Comparison of ENCODE assay signal across 22 cellular contexts in genomic region chr2:15311926-15312325, GRCh38.
DNase-seq lines count a peak whose midpoint lies in the region; ATAC-seq and TF ChIP-seq lines count a peak whose summit lies in the region.
"Had no signal": no experiment of that assay in that cellular context is flagged by ENCODE, and none has a peak within 500 bp of the region (broad histone marks: within the 10 kb centered on the region; RNA-seq: fewer than 3 reads in every experiment).

No MANE protein-coding gene starts in this region.

- no peaks in the 10 kb centered on the region for H3K79me1 ChIP-seq in neuronal stem cell (ENCODE audit: low read depth, low read length)

- no peak overlapping the region for H3K4ac ChIP-seq in neuronal stem cell (ENCODE audit: low read length)

- no peak overlapping the region for H4K8ac ChIP-seq in neuronal stem cell (ENCODE audit: low read depth, low read length)

- TF ChIP-seq CTCF in WTC11 (IDR thresholded peaks at IDR 0.05) (no peak), Peyer's patch (IDR thresholded peaks at IDR 0.05) (no peak)

- peak overlapping the region; percentile 96 for H3K27ac Mint-ChIP-seq in activated CD4-positive, alpha-beta memory T cell treated with anti-CD3 and anti-CD28 coated beads, Interleukin-2, amount 10 ng/mL, durations not matched to agents 7 days and 5 days
- H3K27ac Mint-ChIP-seq in activated CD4-positive, alpha-beta memory T cell treated with anti-CD3 and anti-CD28 coated beads for 36 hours: no peak overlapping the region
- 0 out of 2 replicates have a peak overlapping the region, but pooled peaks have one; percentile 10 for H3K27ac Mint-ChIP-seq in WTC11
- H3K27ac Mint-ChIP-seq in natural killer cell treated with Interleukin-12 subunit alpha and Interleukin-12 subunit beta and Interleukin-15 and Interleukin-18, amount 100 ng/mL, for 72 hours: peak overlapping the region; percentile 80 to 81
- H3K27ac Mint-ChIP-seq: stimulated activated naive B cell treated with anti-CD40 and anti-IgM and Interleukin-4, amounts not matched to agents 10 μg/mL and 1 μg/mL and 100 μg/mL, for 72 hours had no signal

- H3K27me3 ChIP-seq in Peyer's patch (no peaks in the 10 kb centered on the region), neuronal stem cell (ENCODE audit: control insufficient read depth in 3 of 3, insufficient read depth in 3 of 3, low read depth in 1 of 3, low read length in 3 of 3) (no peaks in the 10 kb centered on the region)
- H3K27me3 ChIP-seq: esophagus squamous epithelium, neutrophil, tibial nerve had no signal

- peaks cover 0 to 15% (median 0%) of the 10 kb centered on the region in 3 donors for H3K36me3 ChIP-seq in Peyer's patch
- peaks cover 2 to 3% of the 10 kb centered on the region in 2 donors for H3K36me3 ChIP-seq in neuronal stem cell (replicated peaks in 1 of 2; ENCODE audit: control insufficient read depth in 2 of 2, insufficient read depth in 2 of 2, low read length in 2 of 2)

- H3K18ac ChIP-seq in neuronal stem cell (ENCODE audit: low read length): no peak overlapping the region

- CTCF ChIA-PET in activated CD4-positive, alpha-beta memory T cell treated with anti-CD3 and anti-CD28 coated beads, Interleukin-2, amount 10 ng/mL, durations not matched to agents 7 days and 5 days (lab: Charles Lee): interaction anchor here (1.0 kb wide), 1 partner anchor 13 kb away, joined by 3 read pairs; no protein-coding TSS in a partner anchor
- CTCF ChIA-PET in activated CD4-positive, alpha-beta memory T cell treated with anti-CD3 and anti-CD28 coated beads for 36 hours (lab: Charles Lee): no interaction called here
- CTCF ChIA-PET in WTC11 (lab: Charles Lee): no interaction called here

- peaks cover 16% of the 10 kb centered on the region for H3K9me3 Mint-ChIP-seq in activated CD4-positive, alpha-beta memory T cell treated with anti-CD3 and anti-CD28 coated beads, Interleukin-2, amount 10 ng/mL, durations not matched to agents 7 days and 5 days
- peaks cover 4% of the 10 kb centered on the region for H3K9me3 Mint-ChIP-seq in activated CD4-positive, alpha-beta memory T cell treated with anti-CD3 and anti-CD28 coated beads for 36 hours
- H3K9me3 Mint-ChIP-seq in WTC11: peaks cover 4% of the 10 kb centered on the region
- H3K9me3 Mint-ChIP-seq in natural killer cell treated with Interleukin-12 subunit alpha and Interleukin-12 subunit beta and Interleukin-15 and Interleukin-18, amount 100 ng/mL, for 72 hours: peaks cover under 1% of the 10 kb centered on the region
- H3K9me3 Mint-ChIP-seq: activated T-cell treated with anti-CD3 and anti-CD28 coated beads, Interleukin-2, amount 50 U/mL, for 4 hours had no signal

- H3K36me3 Mint-ChIP-seq in activated CD4-positive, alpha-beta memory T cell treated with anti-CD3 and anti-CD28 coated beads, Interleukin-2, amount 10 ng/mL, durations not matched to agents 7 days and 5 days (ENCODE audit: low read depth): peaks cover 67% of the 10 kb centered on the region
- peaks cover 60% of the 10 kb centered on the region for H3K36me3 Mint-ChIP-seq in activated CD4-positive, alpha-beta memory T cell treated with anti-CD3 and anti-CD28 coated beads for 36 hours
- H3K36me3 Mint-ChIP-seq in WTC11: peaks cover 9% of the 10 kb centered on the region
- H3K36me3 Mint-ChIP-seq in natural killer cell treated with Interleukin-12 subunit alpha and Interleukin-12 subunit beta and Interleukin-15 and Interleukin-18, amount 100 ng/mL, for 72 hours: peaks cover 7% of the 10 kb centered on the region

- H3K23ac ChIP-seq in neuronal stem cell (ENCODE audit: low read depth, low read length, poor library complexity): no peak overlapping the region

- no peak overlapping the region for H2BK120ac ChIP-seq in neuronal stem cell (ENCODE audit: low read depth, low read length)

- no peaks in the 10 kb centered on the region for H3K27me3 Mint-ChIP-seq in activated CD4-positive, alpha-beta memory T cell treated with anti-CD3 and anti-CD28 coated beads, Interleukin-2, amount 10 ng/mL, durations not matched to agents 7 days and 5 days
- no peaks in the 10 kb centered on the region for H3K27me3 Mint-ChIP-seq in activated CD4-positive, alpha-beta memory T cell treated with anti-CD3 and anti-CD28 coated beads for 36 hours
- no peaks in the 10 kb centered on the region for H3K27me3 Mint-ChIP-seq in WTC11 (ENCODE audit: low read depth)
- no peaks in the 10 kb centered on the region for H3K27me3 Mint-ChIP-seq in natural killer cell treated with Interleukin-12 subunit alpha and Interleukin-12 subunit beta and Interleukin-15 and Interleukin-18, amount 100 ng/mL, for 72 hours
- H3K27me3 Mint-ChIP-seq: stimulated activated naive B cell treated with anti-CD40 and anti-IgM and Interleukin-4, amounts not matched to agents 10 μg/mL and 1 μg/mL and 100 μg/mL, for 72 hours had no signal

- DNase-seq in activated CD4-positive, alpha-beta memory T cell treated with anti-CD3 and anti-CD28 coated beads, Interleukin-2, amount 10 ng/mL, durations not matched to agents 7 days and 5 days: no peak
- no peak for DNase-seq in activated CD4-positive, alpha-beta memory T cell treated with anti-CD3 and anti-CD28 coated beads for 36 hours
- DNase-seq in WTC11 (ENCODE audit: low spot score) (no peak), Peyer's patch (no peak), neuronal stem cell (ENCODE audit: low spot score) (no peak), CD1c-positive myeloid dendritic cell (ENCODE audit: extremely low spot score) (no peak)
- no peak for DNase-seq in natural killer cell treated with Interleukin-12 subunit alpha and Interleukin-12 subunit beta and Interleukin-15 and Interleukin-18, amount 100 ng/mL, for 72 hours (ENCODE audit: low spot score)
- DNase-seq: activated CD4-positive, alpha-beta T cell treated with anti-CD3 and anti-CD28 coated beads, Interleukin-2, amount 50 U/mL, for 1 hour; activated T-cell treated with anti-CD3 and anti-CD28 coated beads, Interleukin-2, amount 50 U/mL, for 4 hours; amygdala; caudate nucleus; DMS79 treated with DMSO at 0.1 percent for 48 hours; effector CD8-positive, alpha-beta T cell; esophagus squamous epithelium; midbrain; NCI-H774; stimulated activated naive B cell treated with anti-CD40 and anti-IgM and Interleukin-4, amounts not matched to agents 10 μg/mL and 1 μg/mL and 100 μg/mL, for 72 hours had no signal

- ATAC-seq in GM19397 (IDR thresholded peaks at IDR 0.05; ENCODE audit: unreplicated experiment): peak; percentile 2
- no peak for ATAC-seq in WTC11
- ATAC-seq in natural killer cell treated with Interleukin-12 subunit alpha and Interleukin-12 subunit beta and Interleukin-15 and Interleukin-18, amount 100 ng/mL, for 72 hours: no peak
- ATAC-seq: A549; activated T-cell treated with anti-CD3 and anti-CD28 coated beads, Interleukin-2, amount 50 U/mL, for 4 hours; stimulated activated naive B cell treated with anti-CD40 and anti-IgM and Interleukin-4, amounts not matched to agents 10 μg/mL and 1 μg/mL and 100 μg/mL, for 72 hours had no signal

- H3K4me3 ChIP-seq in Peyer's patch: no peak overlapping the region
- no peak overlapping the region for H3K4me3 ChIP-seq in neuronal stem cell (ENCODE audit: low read length in 2 of 2)
- H3K4me3 ChIP-seq: A549, esophagus squamous epithelium, tibial nerve had no signal

- H4K91ac ChIP-seq in neuronal stem cell (ENCODE audit: low read depth, low read length, poor library complexity): no peak overlapping the region

- intact Hi-C loops in activated CD4-positive, alpha-beta memory T cell treated with anti-CD3 and anti-CD28 coated beads for 36 hours (cut with micrococcal nuclease): loop anchor here (10.0 kb wide), 2 partner anchors 137 to 253 kb away; partner anchors contain the start of gene NBAS

- H2AFZ ChIP-seq in neuronal stem cell (ENCODE audit: low read length): no peak overlapping the region

- no peak for TF ChIP-seq POLR2A in Peyer's patch (IDR thresholded peaks at IDR 0.05)

- WGBS in neuronal stem cell (ENCODE audit: extremely low coverage in 2 of 2, insufficient read length in 2 of 2, insufficient replicate concordance in 1 of 2), 2 donors: no CpG with 5 or more reads among the region's 2 CpGs

- H3K4me1 Mint-ChIP-seq in activated CD4-positive, alpha-beta memory T cell treated with anti-CD3 and anti-CD28 coated beads, Interleukin-2, amount 10 ng/mL, durations not matched to agents 7 days and 5 days: peaks cover 75% of the 10 kb centered on the region
- H3K4me1 Mint-ChIP-seq in activated CD4-positive, alpha-beta memory T cell treated with anti-CD3 and anti-CD28 coated beads for 36 hours (ENCODE audit: low read depth): peaks cover 27% of the 10 kb centered on the region
- peaks cover 8% of the 10 kb centered on the region for H3K4me1 Mint-ChIP-seq in WTC11
- H3K4me1 Mint-ChIP-seq in natural killer cell treated with Interleukin-12 subunit alpha and Interleukin-12 subunit beta and Interleukin-15 and Interleukin-18, amount 100 ng/mL, for 72 hours (ENCODE audit: low read depth in 2 of 2): peaks cover 63 to 77% of the 10 kb centered on the region in 2 donors

- H2BK5ac ChIP-seq in neuronal stem cell (ENCODE audit: low read length): no peak overlapping the region

- no peak overlapping the region for H2BK15ac ChIP-seq in neuronal stem cell (ENCODE audit: low read length)

- H3K4me1 ChIP-seq in Peyer's patch (no peaks in the 10 kb centered on the region), neuronal stem cell (ENCODE audit: control insufficient read depth in 2 of 2, insufficient read depth in 1 of 2, low read depth in 1 of 2, low read length in 2 of 2) (peaks cover 0 to 4% of the 10 kb centered on the region in 2 donors)
- H3K4me1 ChIP-seq: A549, esophagus squamous epithelium, tibial nerve had no signal

- H3K9ac ChIP-seq in neuronal stem cell (ENCODE audit: low read depth, low read length, poor library complexity): no peak overlapping the region

- H2AK5ac ChIP-seq in neuronal stem cell (ENCODE audit: low read depth, low read length): no peak overlapping the region

- H3K4me2 ChIP-seq in neuronal stem cell (ENCODE audit: insufficient read depth, low read length, poor library complexity, severe bottlenecking): no peak overlapping the region
- H3K4me2 ChIP-seq: A549 had no signal

- H2BK12ac ChIP-seq in neuronal stem cell (ENCODE audit: low read length): no peak overlapping the region

- H3K27ac ChIP-seq in Peyer's patch (no peak overlapping the region), neuronal stem cell (replicated peaks; ENCODE audit: low read length) (no peak overlapping the region)
- H3K27ac ChIP-seq: A549, esophagus squamous epithelium, neutrophil, tibial nerve had no signal

- POLR2A ChIA-PET in activated CD4-positive, alpha-beta memory T cell treated with anti-CD3 and anti-CD28 coated beads, Interleukin-2, amount 10 ng/mL, durations not matched to agents 7 days and 5 days (lab: Charles Lee): interaction anchor here (0.9 to 1.0 kb wide), 2 partner anchors 11 to 185 kb away, joined by 3 to 7 read pairs; no protein-coding TSS in a partner anchor
- POLR2A ChIA-PET in activated CD4-positive, alpha-beta memory T cell treated with anti-CD3 and anti-CD28 coated beads for 36 hours (lab: Charles Lee): no interaction called here
- POLR2A ChIA-PET in WTC11 (lab: Charles Lee): no interaction called here

- no peak overlapping the region for H3K14ac ChIP-seq in neuronal stem cell (ENCODE audit: low read length)

- H3K9me3 ChIP-seq in Peyer's patch (no peaks in the 10 kb centered on the region), neuronal stem cell (replicated peaks in 1 of 2; ENCODE audit: control insufficient read depth in 2 of 2, insufficient read depth in 1 of 2, low read depth in 1 of 2, low read length in 2 of 2) (no peaks in the 10 kb centered on the region)
- H3K9me3 ChIP-seq: A549, esophagus squamous epithelium, neutrophil, tibial nerve had no signal

- peak overlapping the region; percentile 27 for H3K4me3 Mint-ChIP-seq in activated CD4-positive, alpha-beta memory T cell treated with anti-CD3 and anti-CD28 coated beads, Interleukin-2, amount 10 ng/mL, durations not matched to agents 7 days and 5 days
- H3K4me3 Mint-ChIP-seq in activated CD4-positive, alpha-beta memory T cell treated with anti-CD3 and anti-CD28 coated beads for 36 hours: no peak overlapping the region
- no peak overlapping the region for H3K4me3 Mint-ChIP-seq in WTC11
- peak overlapping the region; percentile 71 for H3K4me3 Mint-ChIP-seq in natural killer cell treated with Interleukin-12 subunit alpha and Interleukin-12 subunit beta and Interleukin-15 and Interleukin-18, amount 100 ng/mL, for 72 hours
- H3K4me3 Mint-ChIP-seq: activated T-cell treated with anti-CD3 and anti-CD28 coated beads, Interleukin-2, amount 50 U/mL, for 4 hours; CD14-positive monocyte; stimulated activated naive B cell treated with anti-CD40 and anti-IgM and Interleukin-4, amounts not matched to agents 10 μg/mL and 1 μg/mL and 100 μg/mL, for 72 hours had no signal

Comparison
In these comparisons a context has a peak if more than half of its experiments do, and no peak if none do; other contexts are left out.
1. H3K4me3 Mint-ChIP-seq: peak in activated CD4-positive, alpha-beta memory T cell treated with anti-CD3 and anti-CD28 coated beads, Interleukin-2, amount 10 ng/mL, durations not matched to agents 7 days and 5 days (single experiment) and natural killer cell treated with Interleukin-12 subunit alpha and Interleukin-12 subunit beta and Interleukin-15 and Interleukin-18, amount 100 ng/mL, for 72 hours (single experiment); none in activated CD4-positive, alpha-beta memory T cell treated with anti-CD3 and anti-CD28 coated beads for 36 hours (single experiment) and WTC11 (single experiment).